12 cellular contexts compared by ENCODE assay signal in genomic region chr4:72767903-72768817, GRCh38.
DNase-seq lines count a peak whose midpoint lies in the region; ATAC-seq and TF ChIP-seq lines count a peak whose summit lies in the region.
"Had no signal": no experiment of that assay in that cellular context is flagged by ENCODE, and none has a peak within 500 bp of the region (broad histone marks: within the 10 kb centered on the region; RNA-seq: fewer than 3 reads in every experiment).

No MANE protein-coding gene starts in this region.

- no peaks in the 10 kb centered on the region for H3K27me3 ChIP-seq in MG63

- H3K4me3 ChIP-seq in coronary artery (peak overlapping the region; percentile 58), MG63 (no peak overlapping the region)

- no peak overlapping the region for H3K27ac Mint-ChIP-seq in activated T-helper 2 cell treated with anti-CD3 and anti-CD28 coated beads, Interferon-gamma antibody, Interleukin-2, Interleukin-4, amounts not matched to agents 10 μg/mL and 5 μg/mL and 100 μg/mL, durations not matched to agents 14 hours and 24 hours and 36 hours
- H3K27ac Mint-ChIP-seq in chondrocyte (ENCODE audit: unreplicated experiment): no peak overlapping the region
- H3K27ac Mint-ChIP-seq: stimulated activated naive CD8-positive, alpha-beta T cell treated with anti-CD3 and anti-CD28 coated beads, Interleukin-15, Interleukin-2, amounts not matched to agents 100 ng/mL and 50 ng/mL, for 24 hours had no signal

- no peak overlapping the region for H3K4me3 Mint-ChIP-seq in activated T-helper 2 cell treated with anti-CD3 and anti-CD28 coated beads, Interferon-gamma antibody, Interleukin-2, Interleukin-4, amounts not matched to agents 10 μg/mL and 5 μg/mL and 100 μg/mL, durations not matched to agents 14 hours and 24 hours and 36 hours (ENCODE audit: low read depth)
- H3K4me3 Mint-ChIP-seq in chondrocyte (ENCODE audit: unreplicated experiment): no peak overlapping the region
- H3K4me3 Mint-ChIP-seq: stimulated activated naive CD8-positive, alpha-beta T cell treated with anti-CD3 and anti-CD28 coated beads, Interleukin-15, Interleukin-2, amounts not matched to agents 100 ng/mL and 50 ng/mL, for 24 hours had no signal

- H3K36me3 ChIP-seq in MG63: no peaks in the 10 kb centered on the region

- DNase-seq in Ammon's horn (ENCODE audit: low spot score): peak; percentile 42
- peak; percentile 3 for DNase-seq in KBM-7
- no peak for DNase-seq in coronary artery (ENCODE audit: low spot score)
- no peak for DNase-seq in omental fat pad (ENCODE audit: low spot score)
- DNase-seq in MG63: no peak
- no peak for DNase-seq in activated T-helper 2 cell treated with anti-CD3 and anti-CD28 coated beads, Interferon-gamma antibody, Interleukin-2, Interleukin-4, amounts not matched to agents 10 μg/mL and 5 μg/mL and 100 μg/mL, durations not matched to agents 14 hours and 24 hours and 36 hours (ENCODE audit: low spot score)
- DNase-seq in medulla oblongata (ENCODE audit: extremely low spot score): no peak
- no peak for DNase-seq in chondrocyte (ENCODE audit: low spot score)
- DNase-seq: Calu3; NCI-H1048; stimulated activated CD4-positive, alpha-beta T cell treated with anti-CD3 and anti-CD28 coated beads, Interleukin-15, amount 100 ng/mL, for 24 hours had no signal

- H3K4me1 Mint-ChIP-seq in activated T-helper 2 cell treated with anti-CD3 and anti-CD28 coated beads, Interferon-gamma antibody, Interleukin-2, Interleukin-4, amounts not matched to agents 10 μg/mL and 5 μg/mL and 100 μg/mL, durations not matched to agents 14 hours and 24 hours and 36 hours (ENCODE audit: low read depth): no peaks in the 10 kb centered on the region
- peaks cover 6% of the 10 kb centered on the region for H3K4me1 Mint-ChIP-seq in chondrocyte (ENCODE audit: low read depth)

- H3K9me3 ChIP-seq in MG63: no peaks in the 10 kb centered on the region

- peak; percentile 91 for ATAC-seq in omental fat pad (ENCODE audit: low FRiP score)

- H3K27ac ChIP-seq in coronary artery: peak overlapping the region; percentile 58 to 78

- no peaks in the 10 kb centered on the region for H3K9me3 Mint-ChIP-seq in activated T-helper 2 cell treated with anti-CD3 and anti-CD28 coated beads, Interferon-gamma antibody, Interleukin-2, Interleukin-4, amounts not matched to agents 10 μg/mL and 5 μg/mL and 100 μg/mL, durations not matched to agents 14 hours and 24 hours and 36 hours
- no peaks in the 10 kb centered on the region for H3K9me3 Mint-ChIP-seq in chondrocyte (ENCODE audit: low read depth)

- H3K27me3 Mint-ChIP-seq in activated T-helper 2 cell treated with anti-CD3 and anti-CD28 coated beads, Interferon-gamma antibody, Interleukin-2, Interleukin-4, amounts not matched to agents 10 μg/mL and 5 μg/mL and 100 μg/mL, durations not matched to agents 14 hours and 24 hours and 36 hours (ENCODE audit: low read depth): no peaks in the 10 kb centered on the region
- peaks cover 11% of the 10 kb centered on the region for H3K27me3 Mint-ChIP-seq in chondrocyte (ENCODE audit: low read depth)

- in situ Hi-C loops in KBM-7 (cut with MboI; ENCODE audit: low pct_unique_long_range_greater_than_20kb, low sequenced_read_pairs): no loop called here

- intact Hi-C loops in activated T-helper 2 cell treated with anti-CD3 and anti-CD28 coated beads, Interferon-gamma antibody, Interleukin-2, Interleukin-4, amounts not matched to agents 10 μg/mL and 5 μg/mL and 100 μg/mL, durations not matched to agents 14 hours and 24 hours and 36 hours (cut with micrococcal nuclease): no loop called here

- TF ChIP-seq CTCF in coronary artery (IDR thresholded peaks at IDR 0.05) (no peak), omental fat pad (IDR thresholded peaks at IDR 0.05) (no peak), chondrocyte (IDR thresholded peaks at IDR 0.05) (no peak)

- H3K36me3 Mint-ChIP-seq in activated T-helper 2 cell treated with anti-CD3 and anti-CD28 coated beads, Interferon-gamma antibody, Interleukin-2, Interleukin-4, amounts not matched to agents 10 μg/mL and 5 μg/mL and 100 μg/mL, durations not matched to agents 14 hours and 24 hours and 36 hours (ENCODE audit: low read depth): no peaks in the 10 kb centered on the region
- no peaks in the 10 kb centered on the region for H3K36me3 Mint-ChIP-seq in chondrocyte (ENCODE audit: low read depth)

Comparison
In these comparisons a context has a peak if more than half of its experiments do, and no peak if none do; other contexts are left out.
1. DNase-seq: peak in Ammon's horn (single experiment) and KBM-7 (single experiment); none in coronary artery (single experiment), omental fat pad (single experiment), MG63 (single experiment), activated T-helper 2 cell treated with anti-CD3 and anti-CD28 coated beads, Interferon-gamma antibody, Interleukin-2, Interleukin-4, amounts not matched to agents 10 μg/mL and 5 μg/mL and 100 μg/mL, durations not matched to agents 14 hours and 24 hours and 36 hours (single experiment), medulla oblongata (single experiment) and chondrocyte (single experiment).